11 cellular contexts compared by ENCODE assay signal in genomic region chr22:20531154-20531403, GRCh38. TPM values are rescaled to one million over a fixed set of nuclear protein-coding genes. Genes with fewer than 3 reads are reported as not detected.
A peak's percentile ranks its signal among the peaks of the same experiment; 100 is the strongest.
DNase-seq lines count a peak whose midpoint lies in the region; ATAC-seq, FAIRE-seq and TF ChIP-seq lines count a peak whose summit lies in the region.
"Had no signal": no experiment of that assay in that cellular context is flagged by ENCODE, and none has a peak within 500 bp of the region (broad histone marks: within the 10 kb centered on the region; RNA-seq: fewer than 3 reads in every experiment).

No MANE protein-coding gene starts in this region.

- no peaks in the 10 kb centered on the region for H3K9me3 Mint-ChIP-seq in CD4-positive, alpha-beta memory T cell
- H3K9me3 Mint-ChIP-seq in WTC11: peaks cover 6% of the 10 kb centered on the region
- H3K9me3 Mint-ChIP-seq: naive thymus-derived CD4-positive, alpha-beta T cell; T-cell had no signal

- TF ChIP-seq POLR2A in GM12891 (IDR thresholded peaks at IDR 0.05; ENCODE audit: low read depth, low read length): no peak

- peaks cover 30 to 54% of the 10 kb centered on the region in 2 donors for H3K36me3 Mint-ChIP-seq in CD4-positive, alpha-beta memory T cell
- peaks cover 21% of the 10 kb centered on the region for H3K36me3 Mint-ChIP-seq in WTC11

- in situ Hi-C loops in GM13977 (cut with MboI; ENCODE audit: low pct_unique_long_range_greater_than_20kb, low sequenced_read_pairs, unreplicated experiment): no loop called here

- TF ChIP-seq CTCF in WTC11 (IDR thresholded peaks at IDR 0.05): no peak
- no peak for TF ChIP-seq CTCF in foreskin keratinocyte (conservative IDR thresholded peaks at IDR 0.05)
- no peak for TF ChIP-seq CTCF in GM13977 (IDR thresholded peaks at IDR 0.05; ENCODE audit: extremely low read depth, insufficient read depth, missing control alignments)

- H3K4me1 ChIP-seq in CD4-positive, alpha-beta memory T cell (ENCODE audit: insufficient read depth, low read length): peaks cover 69% of the 10 kb centered on the region
- peaks cover 58% of the 10 kb centered on the region for H3K4me1 ChIP-seq in foreskin keratinocyte
- peaks cover 40 to 45% (median 42%) of the 10 kb centered on the region in 3 donors for H3K4me1 ChIP-seq in skeletal muscle tissue (ENCODE audit: control insufficient read depth in 3 of 3, insufficient read depth in 3 of 3, low read length in 3 of 3)

- POLR2A ChIA-PET in CD4-positive, alpha-beta memory T cell (lab: Charles Lee; ENCODE audit: partially characterized antibody): interaction anchor here (1.4 to 1.6 kb wide), 2 partner anchors 22 to 26 kb away, joined by 3 read pairs; no protein-coding TSS in a partner anchor
- POLR2A ChIA-PET in WTC11 (lab: Charles Lee): no interaction called here

- ATAC-seq in WTC11: no peak
- ATAC-seq in foreskin keratinocyte: no peak
- ATAC-seq: naive thymus-derived CD4-positive, alpha-beta T cell had no signal

- intact Hi-C loops in CD4-positive, alpha-beta memory T cell (cut with micrococcal nuclease): no loop called here

- no peaks in the 10 kb centered on the region for H3K27me3 Mint-ChIP-seq in CD4-positive, alpha-beta memory T cell
- H3K27me3 Mint-ChIP-seq in WTC11 (ENCODE audit: low read depth): no peaks in the 10 kb centered on the region; the same call in 1 of the 2 replicates
- H3K27me3 Mint-ChIP-seq: naive thymus-derived CD4-positive, alpha-beta T cell; T-cell had no signal

- no peak overlapping the region for H3K4me3 ChIP-seq in CD4-positive, alpha-beta memory T cell (ENCODE audit: low read length in 2 of 2)
- H3K4me3 ChIP-seq in skeletal muscle tissue (ENCODE audit: low read length in 3 of 3): peak overlapping the region in 2 of 3 donors; percentile 51 to 60

- H3K27ac Mint-ChIP-seq in CD4-positive, alpha-beta memory T cell: peak overlapping the region in 2 of 7 donors; percentile 25 to 41
- H3K27ac Mint-ChIP-seq in WTC11: peak overlapping the region; percentile 84

- no peaks in the 10 kb centered on the region for H3K9me3 ChIP-seq in CD4-positive, alpha-beta memory T cell (ENCODE audit: control insufficient read depth in 1 of 2, low read length in 2 of 2)
- no peaks in the 10 kb centered on the region for H3K9me3 ChIP-seq in skeletal muscle tissue (ENCODE audit: control insufficient read depth in 3 of 3, low read length in 3 of 3)
- H3K9me3 ChIP-seq: Caco-2 had no signal

- peaks cover 52 to 83% (median 60%) of the 10 kb centered on the region in 4 donors for H3K4me1 Mint-ChIP-seq in CD4-positive, alpha-beta memory T cell
- peaks cover 38% of the 10 kb centered on the region for H3K4me1 Mint-ChIP-seq in WTC11

- no peak overlapping the region for H3K4me3 Mint-ChIP-seq in CD4-positive, alpha-beta memory T cell
- no peak overlapping the region for H3K4me3 Mint-ChIP-seq in WTC11

- H3K36me3 ChIP-seq in CD4-positive, alpha-beta memory T cell (ENCODE audit: insufficient read depth, low read length): peaks cover 49% of the 10 kb centered on the region
- H3K36me3 ChIP-seq in skeletal muscle tissue (ENCODE audit: control insufficient read depth in 3 of 3, insufficient read depth in 3 of 3, low read length in 3 of 3): peaks cover 8 to 19% (median 12%) of the 10 kb centered on the region in 3 donors

- no peak for DNase-seq in CD4-positive, alpha-beta memory T cell
- no peak for DNase-seq in WTC11 (ENCODE audit: low spot score)
- DNase-seq in foreskin keratinocyte: no peak
- no peak for DNase-seq in GM12891 (ENCODE audit: insufficient read length, low spot score)
- DNase-seq in NCI-H2081 treated with DMSO at 0.1 percent for 48 hours (lab: John Stamatoyannopoulos, UW): no peak
- DNase-seq in HK-2 (ENCODE audit: unreplicated experiment): no peak
- no peak for DNase-seq in GM13977 (ENCODE audit: low spot score)
- DNase-seq: naive thymus-derived CD4-positive, alpha-beta T cell; T-cell had no signal

- H3K27me3 ChIP-seq in CD4-positive, alpha-beta memory T cell (ENCODE audit: insufficient read depth, low read length): no peaks in the 10 kb centered on the region
- H3K27me3 ChIP-seq in foreskin keratinocyte: no peaks in the 10 kb centered on the region
- no peaks in the 10 kb centered on the region for H3K27me3 ChIP-seq in skeletal muscle tissue (ENCODE audit: control insufficient read depth in 3 of 3, insufficient read depth in 3 of 3, low read length in 3 of 3)

- peak overlapping the region; percentile 23 for H3K27ac ChIP-seq in CD4-positive, alpha-beta memory T cell (ENCODE audit: low read depth, low read length)
- H3K27ac ChIP-seq in foreskin keratinocyte: peak overlapping the region; percentile 96
- H3K27ac ChIP-seq in skeletal muscle tissue (ENCODE audit: low read depth, low read length): peak overlapping the region; percentile 78

- CTCF ChIA-PET in CD4-positive, alpha-beta memory T cell (lab: Charles Lee; ENCODE audit: partially characterized antibody): no interaction called here
- CTCF ChIA-PET in WTC11 (lab: Charles Lee): interaction anchor here (1.0 to 2.0 kb wide), 4 partner anchors 13 to 113 kb away, joined by 3 to 6 read pairs (median 5); no protein-coding TSS in a partner anchor

- FAIRE-seq in GM12891 (lab: Jason Lieb, UNC): no peak

- peak overlapping the region; percentile 63 to 82 (median 77) for H3K9ac ChIP-seq in skeletal muscle tissue (ENCODE audit: low read depth in 1 of 3, low read length in 3 of 3)

TF ChIP-seq in WTC11, 78 proteins besides CTCF, POLR2A, EP300 and RAD21 (continues in another document):
- TF ChIP-seq, protein P1, sequence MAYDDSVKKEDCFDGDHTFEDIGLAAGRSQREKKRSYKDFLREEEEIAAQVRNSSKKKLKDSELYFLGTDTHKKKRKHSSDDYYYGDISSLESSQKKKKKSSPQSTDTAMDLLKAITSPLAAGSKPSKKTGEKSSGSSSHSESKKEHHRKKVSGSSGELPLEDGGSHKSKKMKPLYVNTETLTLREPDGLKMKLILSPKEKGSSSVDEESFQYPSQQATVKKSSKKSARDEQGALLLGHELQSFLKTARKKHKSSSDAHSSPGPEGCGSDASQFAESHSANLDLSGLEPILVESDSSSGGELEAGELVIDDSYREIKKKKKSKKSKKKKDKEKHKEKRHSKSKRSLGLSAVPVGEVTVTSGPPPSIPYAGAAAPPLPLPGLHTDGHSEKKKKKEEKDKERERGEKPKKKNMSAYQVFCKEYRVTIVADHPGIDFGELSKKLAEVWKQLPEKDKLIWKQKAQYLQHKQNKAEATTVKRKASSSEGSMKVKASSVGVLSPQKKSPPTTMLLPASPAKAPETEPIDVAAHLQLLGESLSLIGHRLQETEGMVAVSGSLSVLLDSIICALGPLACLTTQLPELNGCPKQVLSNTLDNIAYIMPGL (CRISPR knock-in tag; IDR thresholded peaks at IDR 0.05): no peak
- TF ChIP-seq HMGA2 (CRISPR knock-in tag; IDR thresholded peaks at IDR 0.05): no peak
- no peak for TF ChIP-seq ZBTB21 (CRISPR knock-in tag; IDR thresholded peaks at IDR 0.05; ENCODE audit: borderline replicate concordance)

TF ChIP-seq in GM12891, 5 proteins besides CTCF, POLR2A, EP300 and RAD21:
- TF ChIP-seq TAF1 (IDR thresholded peaks at IDR 0.05; ENCODE audit: low read depth, low read length) (no peak), POLR2AphosphoS5 (IDR thresholded peaks at IDR 0.05; ENCODE audit: low read depth, low read length) (no peak), SPI1 (IDR thresholded peaks at IDR 0.05; ENCODE audit: low read depth, low read length) (no peak), PAX5 (IDR thresholded peaks at IDR 0.05; ENCODE audit: insufficient read depth, low read length, severe bottlenecking) (no peak), POU2F2 (IDR thresholded peaks at IDR 0.05; ENCODE audit: low read depth, low read length) (no peak)
TF ChIP-seq in GM12891: peak in this region for 0.

RNA-seq across cellular contexts. Expression of gene MED15, which starts 23.7 kb away (rescaled TPM):
- total RNA-seq in CD4-positive, alpha-beta memory T cell: 100 to 1,000 TPM; 225 to 237 TPM
- 10 to 100 TPM; 15.6 to 86.8 TPM for polyA plus RNA-seq in CD4-positive, alpha-beta memory T cell
- total RNA-seq in WTC11 (2021) (60.9 to 67.7 TPM (median 62.6 TPM) in 3 replicates), foreskin keratinocyte (49.3 and 61.4 TPM in 2 replicates), skeletal muscle tissue (16.7 TPM)
- 60.0 and 71.4 TPM in 2 replicates for polyA plus RNA-seq in foreskin keratinocyte
- polyA plus RNA-seq in GM12891 (2012; ENCODE audit: low read depth, missing spikeins): 40.8 TPM

RNA-seq across cellular contexts. Expression of gene KLHL22, which starts 35.5 kb away (rescaled TPM):
- total RNA-seq in CD4-positive, alpha-beta memory T cell: 10 to 100 TPM; 60.2 to 63.1 TPM
- 10 to 100 TPM; 19.4 to 23.9 TPM for polyA plus RNA-seq in CD4-positive, alpha-beta memory T cell
- total RNA-seq in WTC11 (2021) (9.9 to 15.7 TPM (median 12.1 TPM) in 3 replicates), foreskin keratinocyte (12.4 and 14.3 TPM in 2 replicates), skeletal muscle tissue (35.5 TPM)
- polyA plus RNA-seq in foreskin keratinocyte: 10.7 and 12.5 TPM in 2 replicates
- polyA plus RNA-seq in GM12891 (2012; ENCODE audit: low read depth, missing spikeins): 12.0 TPM

Comparison
In these comparisons a context has a peak if more than half of its experiments do, and no peak if none do; other contexts are left out.
1. H3K27ac ChIP-seq: peak in every context shown above with its lines; median percentile 96 in foreskin keratinocyte; 78 in skeletal muscle tissue; 23 in CD4-positive, alpha-beta memory T cell.
2. H3K4me3 ChIP-seq: peak in skeletal muscle tissue (2 of 3); none in CD4-positive, alpha-beta memory T cell (0 of 2).